In genomic region chr7:67302113-67303039, GRCh38 we compare ENCODE assay signal across 1 cellular context.
TF ChIP-seq lines count a peak whose summit lies in the region.

No MANE protein-coding gene starts in this region.

TF ChIP-seq in HepG2, 621 proteins besides CTCF, POLR2A, EP300 and RAD21 (continued from another document and continues in another):
- TF ChIP-seq ZNF678 (CRISPR knock-in tag; IDR thresholded peaks at IDR 0.05) = 0 out of 2 replicates have a peak, but pooled peaks have one; percentile 34
- TF ChIP-seq FOXA1 (IDR thresholded peaks at IDR 0.05) = no peak
- no peak for TF ChIP-seq FOXA1 (CRISPR knock-in tag; IDR thresholded peaks at IDR 0.05)
- TF ChIP-seq ZNF891 (CRISPR knock-in tag; IDR thresholded peaks at IDR 0.05) = no peak; the same call in 1 of the 2 replicates
- TF ChIP-seq SOX13 (IDR thresholded peaks at IDR 0.05) = no peak
- 0 out of 4 replicates have a peak, but pooled peaks of 1 of the 2 experiments have one; percentile 19 for TF ChIP-seq SOX13 (CRISPR knock-in tag; conservative IDR thresholded peaks at IDR 0.05 in 1 of 2, IDR thresholded peaks at IDR 0.05 in 1 of 2)
- TF ChIP-seq ZNF136 (CRISPR knock-in tag; IDR thresholded peaks at IDR 0.05; ENCODE audit: low read depth) = no peak
- no peak for TF ChIP-seq GMEB2 (CRISPR knock-in tag; IDR thresholded peaks at IDR 0.05; ENCODE audit: low read depth)
- TF ChIP-seq TMF1 (CRISPR knock-in tag; IDR thresholded peaks at IDR 0.05; ENCODE audit: low read depth) = no peak
- no peak; the same call in 1 of the 2 replicates for TF ChIP-seq ARHGAP35 (CRISPR knock-in tag; IDR thresholded peaks at IDR 0.05; ENCODE audit: borderline replicate concordance)
- TF ChIP-seq SKI (IDR thresholded peaks at IDR 0.05; ENCODE audit: partially characterized antibody) = peak; percentile 26
- no peak for TF ChIP-seq SMAD9 (CRISPR knock-in tag; IDR thresholded peaks at IDR 0.05)
- no peak for TF ChIP-seq ZNF367 (CRISPR knock-in tag; IDR thresholded peaks at IDR 0.05; ENCODE audit: borderline replicate concordance)
- TF ChIP-seq ZNF280D (CRISPR knock-in tag; IDR thresholded peaks at IDR 0.05) = 0 out of 2 replicates have a peak, but pooled peaks have one; percentile 59
- no peak for TF ChIP-seq CENPT (CRISPR knock-in tag; IDR thresholded peaks at IDR 0.05; ENCODE audit: low read depth)
- TF ChIP-seq ATM (IDR thresholded peaks at IDR 0.05; ENCODE audit: borderline replicate concordance) = no peak
- TF ChIP-seq CSRNP1 (CRISPR knock-in tag; IDR thresholded peaks at IDR 0.05) = peak; percentile 79
- TF ChIP-seq TIGD3 (CRISPR knock-in tag; IDR thresholded peaks at IDR 0.05; ENCODE audit: borderline replicate concordance) = no peak
- no peak for TF ChIP-seq ZFP1 (CRISPR knock-in tag; IDR thresholded peaks at IDR 0.05)
- no peak for TF ChIP-seq ZNF549 (CRISPR knock-in tag; IDR thresholded peaks at IDR 0.05)
- TF ChIP-seq THAP8 (CRISPR knock-in tag; IDR thresholded peaks at IDR 0.05; ENCODE audit: borderline replicate concordance) = no peak
- 0 out of 2 replicates have a peak, but pooled peaks have one; percentile 39 for TF ChIP-seq ZNF543 (CRISPR knock-in tag; IDR thresholded peaks at IDR 0.05)
- TF ChIP-seq RBFOX2 (IDR thresholded peaks at IDR 0.05; ENCODE audit: low read depth, low read length) = peak; percentile 87
- TF ChIP-seq THAP7 (CRISPR knock-in tag; IDR thresholded peaks at IDR 0.05) = no peak
- TF ChIP-seq ZNF724P (CRISPR knock-in tag; IDR thresholded peaks at IDR 0.05; ENCODE audit: borderline replicate concordance) = no peak
- TF ChIP-seq SMYD3 (CRISPR knock-in tag; IDR thresholded peaks at IDR 0.05) = no peak
- peak; percentile 45 for TF ChIP-seq ZNF441 (CRISPR knock-in tag; IDR thresholded peaks at IDR 0.05; ENCODE audit: borderline replicate concordance)
- peak; percentile 86 for TF ChIP-seq ZNF704 (CRISPR knock-in tag; IDR thresholded peaks at IDR 0.05; ENCODE audit: borderline replicate concordance)
- TF ChIP-seq HOXD1 (CRISPR knock-in tag; IDR thresholded peaks at IDR 0.05) = 0 out of 2 replicates have a peak, but pooled peaks have one; percentile 27
- TF ChIP-seq ZNF670 (CRISPR knock-in tag; IDR thresholded peaks at IDR 0.05; ENCODE audit: borderline replicate concordance) = peak; percentile 87; the same call in 1 of the 2 replicates
- no peak; the same call in 1 of the 2 replicates for TF ChIP-seq FOXA3 (CRISPR knock-in tag; IDR thresholded peaks at IDR 0.05)
- no peak for TF ChIP-seq SETDB1 (CRISPR knock-in tag; IDR thresholded peaks at IDR 0.05; ENCODE audit: borderline replicate concordance)
- no peak; the same call in 1 of the 2 replicates for TF ChIP-seq SNAI1 (CRISPR knock-in tag; IDR thresholded peaks at IDR 0.05; ENCODE audit: borderline replicate concordance)
- no peak for TF ChIP-seq MATR3 (CRISPR knock-in tag; IDR thresholded peaks at IDR 0.05)
- peak; percentile 31; the same call in 1 of the 2 replicates for TF ChIP-seq FOXO1 (CRISPR knock-in tag; IDR thresholded peaks at IDR 0.05)
- no peak for TF ChIP-seq NCOA2 (CRISPR knock-in tag; IDR thresholded peaks at IDR 0.05)
- TF ChIP-seq ZBTB44 (CRISPR knock-in tag; IDR thresholded peaks at IDR 0.05) = no peak
- no peak for TF ChIP-seq ZNF382 (CRISPR knock-in tag; IDR thresholded peaks at IDR 0.05; ENCODE audit: borderline replicate concordance)
- no peak for TF ChIP-seq FLYWCH1 (CRISPR knock-in tag; IDR thresholded peaks at IDR 0.05)
- TF ChIP-seq SIX4 (CRISPR knock-in tag; IDR thresholded peaks at IDR 0.05) = 0 out of 2 replicates have a peak, but pooled peaks have one; percentile 10
- no peak for TF ChIP-seq SP140L (CRISPR knock-in tag; IDR thresholded peaks at IDR 0.05; ENCODE audit: borderline replicate concordance)
- TF ChIP-seq ZSCAN21 (CRISPR knock-in tag; IDR thresholded peaks at IDR 0.05; ENCODE audit: borderline replicate concordance) = peak; percentile 45
- peak in 1 of 2 experiments; percentile 60; a peak in 1 of 4 replicates for TF ChIP-seq REST (IDR thresholded peaks at IDR 0.05; ENCODE audit: borderline replicate concordance in 1 of 2, low read depth in 1 of 2, low read length in 2 of 2)
- TF ChIP-seq WIZ (CRISPR knock-in tag; IDR thresholded peaks at IDR 0.05) = no peak; the same call in 1 of the 2 replicates
